ENCODE assay signal across 26 cellular contexts in genomic region chr10:131053192-131053591, GRCh38.
"Had no signal": no experiment of that assay in that cellular context is flagged by ENCODE, and none has a peak within 500 bp of the region (broad histone marks: within the 10 kb centered on the region; RNA-seq: fewer than 3 reads in every experiment).

No MANE protein-coding gene starts in this region.

- FAIRE-seq: colon, endometrium, endothelial cell of umbilical vein, frontal cortex had no signal

- H3K4me3 ChIP-seq: colonic mucosa, coronary artery, dorsolateral prefrontal cortex, esophagus muscularis mucosa, esophagus squamous epithelium, gastrocnemius medialis, gastroesophageal sphincter, heart left ventricle, heart right ventricle had no signal

- H3K4me1 ChIP-seq: colonic mucosa, esophagus muscularis mucosa, esophagus squamous epithelium, foreskin keratinocyte, gastrocnemius medialis, gastroesophageal sphincter, heart left ventricle, heart right ventricle had no signal

- H3K27me3 ChIP-seq: colonic mucosa, foreskin keratinocyte, gastrocnemius medialis had no signal

- H3K9me3 ChIP-seq: colonic mucosa, esophagus squamous epithelium, gastrocnemius medialis had no signal

- ATAC-seq: effector memory CD8-positive, alpha-beta T cell; foreskin keratinocyte; gastrocnemius medialis; gastroesophageal sphincter; heart left ventricle; heart right ventricle had no signal

- H3K36me3 ChIP-seq: colonic mucosa, esophagus muscularis mucosa, esophagus squamous epithelium, gastrocnemius medialis, gastroesophageal sphincter, heart left ventricle, heart right ventricle had no signal

- DNase-seq: colonic mucosa; cortex of kidney; dermis blood vessel endothelial cell; dorsolateral prefrontal cortex; effector CD4-positive, alpha-beta T cell; effector CD8-positive, alpha-beta T cell; effector memory CD4-positive, alpha-beta T cell; effector memory CD8-positive, alpha-beta T cell; endodermal cell; erythroblast; esophagus squamous epithelium; foreskin fibroblast; foreskin keratinocyte; foreskin melanocyte; gastrocnemius medialis; glutamatergic neuron; heart left ventricle; heart right ventricle had no signal

- H3K27ac ChIP-seq: colonic mucosa, coronary artery, dorsolateral prefrontal cortex, epithelial cell of prostate, esophagus muscularis mucosa, esophagus squamous epithelium, foreskin keratinocyte, gastrocnemius medialis, gastroesophageal sphincter, heart left ventricle, heart right ventricle had no signal
